1 cellular context compared by ENCODE assay signal in genomic region chr10:117547301-117548153, GRCh38.
TF ChIP-seq lines count a peak whose summit lies in the region.

No MANE protein-coding gene starts in this region.

TF ChIP-seq in HepG2, 621 proteins besides CTCF, POLR2A, EP300 and RAD21:
- no peak for TF ChIP-seq ZNF235 (CRISPR knock-in tag; IDR thresholded peaks at IDR 0.05; ENCODE audit: borderline replicate concordance)
- TF ChIP-seq TFE3 (CRISPR knock-in tag; IDR thresholded peaks at IDR 0.05): no peak
